ENCODE assay signal across 34 cellular contexts in the genomic region with DNA sequence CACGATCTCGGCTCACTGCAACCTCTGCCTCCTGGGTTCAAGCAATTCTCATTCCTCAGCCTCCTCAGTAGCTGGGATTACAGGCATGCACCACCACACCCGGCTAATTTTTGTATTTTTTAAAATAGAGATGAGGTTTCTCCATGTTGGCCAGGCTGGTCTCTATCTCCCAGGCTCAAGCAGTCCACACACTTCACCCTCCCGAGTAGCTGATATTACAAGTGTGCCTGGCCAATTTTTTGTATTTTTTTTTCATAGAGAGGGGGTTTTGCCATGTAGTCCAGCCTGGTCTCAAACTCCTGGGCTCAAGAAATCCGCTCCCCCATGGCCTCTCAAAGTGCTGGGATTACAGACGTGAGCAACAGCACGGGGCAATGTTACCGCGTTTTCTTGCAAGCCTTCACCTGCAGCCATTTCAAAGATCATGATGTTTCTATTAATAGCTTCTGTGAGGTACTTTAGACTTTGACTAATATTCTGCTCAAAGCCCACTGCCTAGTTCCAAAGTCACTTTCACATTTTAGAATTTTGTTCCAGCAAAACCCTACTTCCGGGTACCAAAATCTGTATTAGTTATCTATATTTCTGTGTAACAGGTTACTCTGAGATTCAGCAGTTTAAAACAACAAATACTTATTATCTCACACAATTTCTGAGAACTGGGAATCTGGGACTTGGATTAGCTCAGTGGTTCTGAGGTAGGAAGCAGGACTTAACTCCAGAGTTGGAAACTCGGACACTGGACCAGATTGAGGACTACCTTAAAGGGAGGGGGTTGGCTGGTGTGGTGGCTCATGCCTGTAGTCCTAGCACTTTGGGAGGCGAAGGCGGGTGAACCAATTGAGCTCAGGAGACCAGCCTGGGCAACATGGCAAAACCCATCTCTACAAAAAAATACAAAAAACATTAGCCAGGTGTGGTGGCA.
"Had no signal": no experiment of that assay in that cellular context is flagged by ENCODE, and none has a peak within 500 bp of the region (broad histone marks: within the 10 kb centered on the region; RNA-seq: fewer than 3 reads in every experiment).

No MANE protein-coding gene starts in this region.

- DNase-seq: activated B cell treated with CpG ODN at 0.5 μM for 24 hours; activated CD4-positive, alpha-beta memory T cell treated with anti-CD3 and anti-CD28 coated beads, Interleukin-2, amount 10 ng/mL, durations not matched to agents 7 days and 5 days; activated CD4-positive, alpha-beta T cell treated with anti-CD3 and anti-CD28 coated beads for 4 hours; activated CD4-positive, alpha-beta T cell treated with anti-CD3 and anti-CD28 coated beads, Interleukin-2, amount 50 U/mL, for 1 hour; activated CD4-positive, CD25-positive, alpha-beta regulatory T cell treated with anti-CD3 and anti-CD28 coated beads, Interleukin-2, amount 50 U/mL, for 72 hours; activated CD8-positive, alpha-beta memory T cell treated with anti-CD3 and anti-CD28 coated beads for 24 hours; activated CD8-positive, alpha-beta memory T cell treated with anti-CD3 and anti-CD28 coated beads, Interleukin-2, amount 10 ng/mL, durations not matched to agents 7 days and 5 days; activated CD8-positive, alpha-beta memory T cell treated with anti-CD3 and anti-CD28 coated beads, Interleukin-2, amount 50 U/mL, for 48 hours; activated effector memory CD4-positive, alpha-beta T cell treated with Interleukin-2 at 50 U/mL for 16 hours; activated naive CD4-positive, alpha-beta T cell treated with anti-CD3 and anti-CD28 coated beads, Interleukin-2, amount 10 ng/mL, durations not matched to agents 7 days and 5 days; activated naive CD8-positive, alpha-beta T cell treated with anti-CD3 and anti-CD28 coated beads, Interleukin-2, amount 50 U/mL, for 24 hours; activated T-cell treated with anti-CD3 and anti-CD28 coated beads, Interleukin-2, amount 50 U/mL, for 48 hours; anterior cingulate cortex; brain microvascular endothelial cell; MM.1S; MV-4-11; NCI-H1092; NCI-H146; NCI-H187; NCI-H2029 treated with DMSO at 0.1 percent for 48 hours; NCI-H2107; NCI-H2171; NCI-H510A; NCI-H748 treated with DMSO at 0.1 percent for 48 hours; PC-9; SW 1271; T-helper 1 cell; T-helper 2 cell; T-helper 9 cell had no signal

- H3K27ac ChIP-seq: brain microvascular endothelial cell, KMS-11, PC-9, RWPE1, VCaP had no signal

- H3K36me3 ChIP-seq: brain microvascular endothelial cell had no signal

- H3K4me3 ChIP-seq: PC-9 had no signal

- H3K27me3 ChIP-seq: brain microvascular endothelial cell had no signal

- ATAC-seq: activated CD8-positive, alpha-beta memory T cell treated with anti-CD3 and anti-CD28 coated beads, Interleukin-2, amount 10 ng/mL, durations not matched to agents 7 days and 5 days; activated naive CD8-positive, alpha-beta T cell treated with anti-CD3 and anti-CD28 coated beads, Interleukin-2, amount 50 U/mL, for 24 hours; Right ventricle myocardium inferior had no signal

- FAIRE-seq: RCC 7860 had no signal
